ENCODE assay signal across 16 cellular contexts in the genomic region with DNA sequence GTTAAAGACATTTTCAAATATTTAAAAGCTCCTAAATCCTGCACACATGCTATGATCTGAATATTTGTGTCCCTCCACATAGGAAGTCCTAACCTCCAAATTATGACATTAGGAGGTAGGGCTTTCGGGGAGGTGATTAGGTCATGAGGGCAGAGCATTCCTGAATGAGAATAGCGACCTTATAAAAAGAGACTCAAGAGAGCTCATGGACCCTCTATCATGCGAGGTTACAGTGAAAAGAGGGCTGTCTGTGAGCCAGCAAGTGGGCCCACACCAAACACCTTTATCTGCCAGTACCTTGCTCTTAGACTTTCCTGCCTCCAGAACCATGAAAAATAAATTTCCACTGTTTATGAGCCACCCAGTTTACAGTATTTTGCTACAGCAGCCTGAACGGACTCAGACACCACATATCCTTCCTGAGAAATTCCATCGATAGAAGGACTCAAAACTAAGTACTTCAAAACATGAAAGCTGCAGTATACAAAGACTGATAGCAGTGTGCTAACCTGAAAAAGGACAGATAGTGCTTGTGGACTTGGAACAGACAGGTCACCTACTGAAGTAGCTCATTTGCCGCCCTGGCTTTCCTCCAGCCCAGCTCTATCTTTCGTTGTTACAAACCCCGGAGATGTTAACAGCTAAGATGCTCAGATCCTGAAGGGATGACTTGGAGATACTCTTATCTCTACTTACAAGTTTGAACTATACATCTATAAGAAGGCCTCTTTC. TPM values are rescaled to one million over a fixed set of nuclear protein-coding genes. Genes with fewer than 3 reads are reported as not detected.
DNase-seq lines count a peak whose midpoint lies in the region; ATAC-seq, FAIRE-seq and TF ChIP-seq lines count a peak whose summit lies in the region.
"Had no signal": no experiment of that assay in that cellular context is flagged by ENCODE, and none has a peak within 500 bp of the region (broad histone marks: within the 10 kb centered on the region; RNA-seq: fewer than 3 reads in every experiment).

No MANE protein-coding gene starts in this region.

- no peak overlapping the region for H3K4me3 Mint-ChIP-seq in endodermal cell
- H3K4me3 Mint-ChIP-seq in activated naive CD4-positive, alpha-beta T cell treated with anti-CD3 and anti-CD28 coated beads for 36 hours: no peak overlapping the region
- H3K4me3 Mint-ChIP-seq: IgD-negative memory B cell had no signal

- FAIRE-seq in GM19239 (lab: Jason Lieb, UNC): peak; percentile 58
- FAIRE-seq: A549, G401.6 had no signal

- CTCF ChIA-PET in PC-9 (lab: Charles Lee): no interaction called here
- CTCF ChIA-PET in activated naive CD4-positive, alpha-beta T cell treated with anti-CD3 and anti-CD28 coated beads for 36 hours (lab: Charles Lee): interaction anchor here (0.6 to 1.7 kb wide), 3 partner anchors 14 to 1285 kb away, joined by 3 to 6 read pairs (median 3); a partner anchor contains a TSS

- peak overlapping the region; percentile 6 for H3K27ac Mint-ChIP-seq in endodermal cell
- no peak overlapping the region for H3K27ac Mint-ChIP-seq in activated naive CD4-positive, alpha-beta T cell treated with anti-CD3 and anti-CD28 coated beads for 36 hours
- H3K27ac Mint-ChIP-seq: IgD-negative memory B cell had no signal

- H2AFZ ChIP-seq in PC-9: no peak overlapping the region

- peaks cover 18% of the 10 kb centered on the region for H3F3A ChIP-seq in PC-9 (ENCODE audit: insufficient read depth, low read depth)

- H3K27ac ChIP-seq in PC-9 (peak overlapping the region; percentile 96), endodermal cell (ENCODE audit: low read depth, low read length) (no peak overlapping the region)
- H3K27ac ChIP-seq: A549 had no signal

- H3K9me3 Mint-ChIP-seq in endodermal cell: peaks cover 15% of the 10 kb centered on the region
- H3K9me3 Mint-ChIP-seq in activated naive CD4-positive, alpha-beta T cell treated with anti-CD3 and anti-CD28 coated beads for 36 hours: no peaks in the 10 kb centered on the region

- no TSS peak for BruUV-seq in PC-9 (replicated peaks; lab: Mats Ljungman, UMichigan)

- no peaks in the 10 kb centered on the region for H3K9me3 ChIP-seq in PC-9 (ENCODE audit: insufficient read depth, low read depth)
- peaks cover 29% of the 10 kb centered on the region for H3K9me3 ChIP-seq in endodermal cell (ENCODE audit: control insufficient read depth, low read length)
- H3K9me3 ChIP-seq: A549 had no signal

- no peak overlapping the region for H3K4me2 ChIP-seq in PC-9
- H3K4me2 ChIP-seq: A549 had no signal

- peaks cover 10% of the 10 kb centered on the region for H3K4me1 Mint-ChIP-seq in endodermal cell
- peaks cover 10% of the 10 kb centered on the region for H3K4me1 Mint-ChIP-seq in activated naive CD4-positive, alpha-beta T cell treated with anti-CD3 and anti-CD28 coated beads for 36 hours (ENCODE audit: low read depth)

- no peak for DNase-seq in GM19239 (ENCODE audit: insufficient read length, low spot score)
- peak in 1 of 2 experiments; percentile 25 for DNase-seq in PC-9
- no peak for DNase-seq in endodermal cell
- no peak for DNase-seq in left lobe of liver (ENCODE audit: low spot score)
- no peak for DNase-seq in GM19240 (ENCODE audit: insufficient read length, low spot score)
- DNase-seq in NCI-H146 (lab: John Stamatoyannopoulos, UW): no peak
- DNase-seq in activated naive CD4-positive, alpha-beta T cell treated with anti-CD3 and anti-CD28 coated beads for 36 hours: no peak
- no peak for DNase-seq in SW480 (ENCODE audit: low spot score)
- DNase-seq: C1 segment of cervical spinal cord, DND-41, NCI-H1105 treated with DMSO at 0.1 percent for 48 hours, NCI-H187, NCI-H69 had no signal

- intact Hi-C loops in PC-9 (cut with micrococcal nuclease; ENCODE audit: unreplicated experiment): no loop called here
- intact Hi-C loops in activated naive CD4-positive, alpha-beta T cell treated with anti-CD3 and anti-CD28 coated beads for 36 hours (cut with micrococcal nuclease): no loop called here

- no peaks in the 10 kb centered on the region; the same call in 1 of the 2 replicates for H4K20me1 ChIP-seq in PC-9 (ENCODE audit: insufficient read depth)

- H3K36me3 ChIP-seq in PC-9 (ENCODE audit: low read depth) (no peaks in the 10 kb centered on the region), endodermal cell (ENCODE audit: control insufficient read depth, insufficient read depth, low read length) (no peaks in the 10 kb centered on the region)

- H3K9me2 ChIP-seq in PC-9 (ENCODE audit: insufficient read depth): no peaks in the 10 kb centered on the region

- 90 to 96% methylated on average over 4 to 8 of the region's 8 CpGs for WGBS in endodermal cell (ENCODE audit: insufficient coverage in 1 of 2, insufficient read length in 1 of 2), 2 experiments

- H3K27me3 ChIP-seq in PC-9 (ENCODE audit: insufficient read depth, low read depth): no peaks in the 10 kb centered on the region
- H3K27me3 ChIP-seq in endodermal cell (ENCODE audit: control insufficient read depth, insufficient read depth, low read length, poor library complexity, severe bottlenecking): no peaks in the 10 kb centered on the region

- H3K9ac ChIP-seq in endodermal cell (ENCODE audit: extremely low read depth, low read length, poor library complexity, severe bottlenecking): no peak overlapping the region

- ATAC-seq in left lobe of liver: peak; percentile 81
- ATAC-seq: A549 had no signal

- TF ChIP-seq CTCF in PC-9 (conservative IDR thresholded peaks at IDR 0.05): no peak
- no peak for TF ChIP-seq CTCF in endodermal cell (conservative IDR thresholded peaks at IDR 0.05)

- H3K27me3 Mint-ChIP-seq in endodermal cell (ENCODE audit: insufficient read depth): no peaks in the 10 kb centered on the region
- H3K27me3 Mint-ChIP-seq in activated naive CD4-positive, alpha-beta T cell treated with anti-CD3 and anti-CD28 coated beads for 36 hours (ENCODE audit: low read depth): no peaks in the 10 kb centered on the region
- H3K27me3 Mint-ChIP-seq: IgD-negative memory B cell had no signal

- POLR2A ChIA-PET in PC-9 (lab: Charles Lee; ENCODE audit: unreplicated experiment): interaction anchor here (0.6 kb wide), 1 partner anchor 11 kb away, joined by 4 read pairs; no protein-coding TSS in a partner anchor

- H3K4me1 ChIP-seq in PC-9 (replicated peaks; ENCODE audit: insufficient read depth) (peaks cover 19% of the 10 kb centered on the region), endodermal cell (ENCODE audit: control insufficient read depth, insufficient read depth, low read length) (no peaks in the 10 kb centered on the region)
- H3K4me1 ChIP-seq: A549 had no signal

- H3K4me3 ChIP-seq in PC-9 (no peak overlapping the region), endodermal cell (ENCODE audit: low read length) (no peak overlapping the region)
- H3K4me3 ChIP-seq: A549 had no signal

- H3K79me2 ChIP-seq in PC-9 (ENCODE audit: low read depth): peaks cover 93% of the 10 kb centered on the region

- peaks cover 26% of the 10 kb centered on the region for H3K36me3 Mint-ChIP-seq in endodermal cell (ENCODE audit: low read depth)
- H3K36me3 Mint-ChIP-seq in activated naive CD4-positive, alpha-beta T cell treated with anti-CD3 and anti-CD28 coated beads for 36 hours (ENCODE audit: low read depth): peaks cover 11% of the 10 kb centered on the region

RNA-seq across cellular contexts. Expression of a gene that starts 13.8 kb away (rescaled TPM):
- total RNA-seq in PC-9 (2021): 27.3 and 29.3 TPM in 2 replicates
- 10 to 100 TPM; 23.2 to 27.0 TPM for total RNA-seq in endodermal cell
- 14.4 TPM for polyA plus RNA-seq in endodermal cell (2013, experiment 1 of 2)
- 11.3 TPM for polyA plus RNA-seq in endodermal cell (2013, experiment 2 of 2)
- total RNA-seq in left lobe of liver: 11.6 TPM
- total RNA-seq in activated naive CD4-positive, alpha-beta T cell treated with anti-CD3 and anti-CD28 coated beads for 36 hours: 10 to 100 TPM; 18.6 to 20.2 TPM

RNA-seq across cellular contexts. Expression of a gene that starts 13.9 kb away (rescaled TPM):
- total RNA-seq in PC-9 (2021): 32.0 and 48.8 TPM in 2 replicates
- total RNA-seq in endodermal cell: 10 to 100 TPM; 44.9 to 47.0 TPM
- polyA plus RNA-seq in endodermal cell (2013, experiment 1 of 2): 43.8 TPM
- polyA plus RNA-seq in endodermal cell (2013, experiment 2 of 2): 41.2 TPM
- 7.9 TPM for total RNA-seq in left lobe of liver
- total RNA-seq in activated naive CD4-positive, alpha-beta T cell treated with anti-CD3 and anti-CD28 coated beads for 36 hours: 10 to 100 TPM; 25.2 to 27.4 TPM
